8 cellular contexts compared by ENCODE assay signal in the genomic region with DNA sequence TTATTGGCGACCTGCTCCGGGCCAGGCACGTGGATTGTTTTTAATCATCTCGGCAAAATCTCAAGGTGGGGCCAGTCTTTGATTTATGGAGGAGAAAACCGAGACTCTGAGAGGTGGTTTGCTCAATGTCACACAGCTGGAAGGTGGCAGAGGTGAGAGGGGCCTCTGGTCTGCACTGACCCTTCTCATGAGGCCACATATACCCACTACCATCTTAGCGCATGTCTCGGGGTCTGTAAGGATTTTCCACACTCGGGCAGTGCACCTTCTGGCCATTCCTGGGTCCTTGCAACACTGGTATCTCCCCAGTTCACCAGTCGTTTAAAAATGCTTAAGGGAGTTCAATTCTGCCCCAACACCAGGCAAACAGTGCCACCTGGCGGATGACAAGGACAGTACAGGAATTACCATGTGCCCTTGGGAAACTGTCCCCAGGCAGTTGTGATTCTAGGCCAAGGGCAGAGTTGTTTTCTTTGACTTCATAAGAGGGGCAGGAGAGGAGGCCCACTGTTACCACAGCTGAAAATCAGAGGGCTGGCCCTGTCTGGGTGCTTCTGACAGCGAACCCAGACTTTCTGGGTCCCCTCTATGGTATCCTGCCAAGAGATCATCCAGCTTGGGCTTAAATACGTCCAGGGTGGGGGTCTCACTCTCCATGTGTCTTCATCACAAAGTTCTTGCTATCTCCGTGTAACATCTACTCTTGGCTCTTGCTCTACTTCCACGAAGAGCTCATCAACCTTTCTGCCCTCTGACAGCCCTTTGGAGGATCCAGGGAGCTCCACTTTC. TPM values are rescaled to one million over a fixed set of nuclear protein-coding genes. Genes with fewer than 3 reads are reported as not detected.
A peak's percentile ranks its signal among the peaks of the same experiment; 100 is the strongest.
DNase-seq lines count a peak whose midpoint lies in the region; ATAC-seq and TF ChIP-seq lines count a peak whose summit lies in the region.

No MANE protein-coding gene starts in this region.

- H3K27me3 ChIP-seq in BE2C (no peaks in the 10 kb centered on the region), dorsolateral prefrontal cortex (no peaks in the 10 kb centered on the region)

- H3K4me3 ChIP-seq in BE2C (ENCODE audit: low read depth, low read length) (no peak overlapping the region), dorsolateral prefrontal cortex (no peak overlapping the region), lower leg skin (ENCODE audit: low read depth, poor library complexity, severe bottlenecking) (no peak overlapping the region)

- ATAC-seq in HG02642 (IDR thresholded peaks at IDR 0.05; ENCODE audit: poor library complexity, unreplicated experiment), result peak; percentile 54
- ATAC-seq in HG02981 (IDR thresholded peaks at IDR 0.05; ENCODE audit: unreplicated experiment), result no peak

- TF ChIP-seq CTCF in BE2C (IDR thresholded peaks at IDR 0.05; ENCODE audit: low read depth, low read length) (peak; percentile 79), dorsolateral prefrontal cortex (IDR thresholded peaks at IDR 0.05 in 54 of 56, conservative IDR thresholded peaks at IDR 0.05 in 2 of 56; ENCODE audit: low read depth in 1 of 56, partially characterized antibody in 56 of 56) (peak; percentile 68 to 96 (median 91)), lower leg skin (IDR thresholded peaks at IDR 0.05) (peak in 1 of 3 donors; percentile 78)

- intact Hi-C loops in dorsolateral prefrontal cortex (cut with DNase I), result loop anchor here (1.0 to 5.0 kb wide), 5 partner anchors 70 to 287 kb away; partner anchors contain the start of gene RASD1 (in 2 of the 2)
- intact Hi-C loops in lower leg skin (cut with DNase I; ENCODE audit: low total_unique reads), result loop anchor here (5.0 kb wide), 2 partner anchors 145 to 285 kb away; partner anchors contain the start of gene RASD1

- no peak for TF ChIP-seq POLR2A in lower leg skin (IDR thresholded peaks at IDR 0.05)

- WGBS in lower leg skin, 2 donors, result 26 to 27% methylated on average over 14 of the region's 14 CpGs

- no peaks in the 10 kb centered on the region for H3K4me1 ChIP-seq in BE2C

- no peaks in the 10 kb centered on the region for H3K36me3 ChIP-seq in BE2C

- peak overlapping the region in 1 of 59 donors; percentile 22 for H3K27ac ChIP-seq in dorsolateral prefrontal cortex

- no peaks in the 10 kb centered on the region for H3K9me3 ChIP-seq in BE2C

- peak; percentile 63 for DNase-seq in BE2C
- peak; percentile 70 for DNase-seq in NCI-H69 (lab: John Stamatoyannopoulos, UW)
- peak; percentile 80 for DNase-seq in activated CD4-positive, alpha-beta T cell treated with anti-CD3 and anti-CD28 coated beads, Interleukin-2, amount 50 U/mL, for 1 hour
- peak; percentile 64 to 88 (median 78) for DNase-seq in dorsolateral prefrontal cortex
- DNase-seq in lower leg skin (ENCODE audit: low spot score in 2 of 2), result peak; percentile 71 to 95
- DNase-seq in stimulated activated CD4-positive, alpha-beta T cell treated with anti-CD3 and anti-CD28 coated beads, TNF-alpha, amount 100 ng/mL, for 24 hours (ENCODE audit: low read depth in 3 of 3), result peak; percentile 60 to 76 (median 74)

RNA-seq across cellular contexts. Expression of gene RAI1, which starts 39.4 kb away (rescaled TPM):
- polyA plus RNA-seq in BE2C (2012; ENCODE audit: insufficient read depth, insufficient read length, low read depth), result 26.3 TPM
- total RNA-seq in dorsolateral prefrontal cortex (10 to 100 TPM; 36.4 to 86.1 (median 56.3) TPM), lower leg skin (10 to 100 TPM; 19.4 to 38.2 (median 35.3) TPM)

RNA-seq across cellular contexts. Expression of gene PEMT, which starts 50.3 kb away (rescaled TPM):
- polyA plus RNA-seq in BE2C (2012; ENCODE audit: insufficient read depth, insufficient read length, low read depth), result 14.5 TPM
- 10 to 100 TPM; 11.4 to 41.9 (median 24.7) TPM for total RNA-seq in dorsolateral prefrontal cortex
- total RNA-seq in lower leg skin, result 10 to 100 TPM; 29.9 to 47.5 (median 44.3) TPM
